In the genomic region with DNA sequence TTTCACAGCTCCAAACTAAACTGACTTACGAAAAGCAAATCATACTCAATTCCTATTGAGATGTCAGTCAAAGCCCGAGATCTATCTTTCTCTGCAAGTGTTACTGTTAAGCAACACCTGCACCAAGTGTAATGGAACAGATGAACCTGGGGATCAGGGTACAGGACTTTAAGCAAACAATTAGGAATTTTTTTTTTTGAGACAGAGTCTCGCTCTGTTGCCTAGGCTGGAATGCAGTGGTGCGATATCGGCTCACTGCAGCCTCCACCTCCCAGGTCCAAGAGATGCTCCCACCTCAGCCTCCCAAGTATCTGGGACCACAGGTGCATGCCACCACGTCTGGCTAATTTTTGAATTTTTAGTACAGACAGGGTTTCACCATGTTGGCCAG, we compare ENCODE assay signal across 2 cellular contexts.
A peak's percentile ranks its signal among the peaks of the same experiment; 100 is the strongest.
TF ChIP-seq lines count a peak whose summit lies in the region.

No MANE protein-coding gene starts in this region.

TF ChIP-seq in A549, 52 proteins besides CTCF, POLR2A, EP300 and RAD21:
- TF ChIP-seq, protein P1, sequence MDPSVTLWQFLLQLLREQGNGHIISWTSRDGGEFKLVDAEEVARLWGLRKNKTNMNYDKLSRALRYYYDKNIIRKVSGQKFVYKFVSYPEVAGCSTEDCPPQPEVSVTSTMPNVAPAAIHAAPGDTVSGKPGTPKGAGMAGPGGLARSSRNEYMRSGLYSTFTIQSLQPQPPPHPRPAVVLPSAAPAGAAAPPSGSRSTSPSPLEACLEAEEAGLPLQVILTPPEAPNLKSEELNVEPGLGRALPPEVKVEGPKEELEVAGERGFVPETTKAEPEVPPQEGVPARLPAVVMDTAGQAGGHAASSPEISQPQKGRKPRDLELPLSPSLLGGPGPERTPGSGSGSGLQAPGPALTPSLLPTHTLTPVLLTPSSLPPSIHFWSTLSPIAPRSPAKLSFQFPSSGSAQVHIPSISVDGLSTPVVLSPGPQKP (IDR thresholded peaks at IDR 0.05; ENCODE audit: low read depth, low read length): no peak
- TF ChIP-seq NR3C1 (IDR thresholded peaks at IDR 0.05) (no peak), EHF (CRISPR knock-in tag; IDR thresholded peaks at IDR 0.05) (no peak), CBX2 (IDR thresholded peaks at IDR 0.05; ENCODE audit: borderline replicate concordance, low read depth) (no peak)

TF ChIP-seq in HepG2, 621 proteins besides CTCF, POLR2A, EP300 and RAD21 (continues in another document):
- TF ChIP-seq DPF2 (CRISPR knock-in tag; IDR thresholded peaks at IDR 0.05; ENCODE audit: borderline replicate concordance, low read depth) (peak; percentile 55; the same call in 1 of the 2 replicates), SOX13 (IDR thresholded peaks at IDR 0.05) (no peak), SOX13 (CRISPR knock-in tag; conservative IDR thresholded peaks at IDR 0.05 in 1 of 2, IDR thresholded peaks at IDR 0.05 in 1 of 2) (peak in 1 of 2 experiments; percentile 38; a peak in 1 of 4 replicates), HOXD1 (CRISPR knock-in tag; IDR thresholded peaks at IDR 0.05) (no peak), MIXL1 (CRISPR knock-in tag; IDR thresholded peaks at IDR 0.05) (peak; percentile 59; the same call in 1 of the 2 replicates), ZNF430 (CRISPR knock-in tag; IDR thresholded peaks at IDR 0.05) (no peak), SKI (IDR thresholded peaks at IDR 0.05; ENCODE audit: partially characterized antibody) (peak; percentile 27), HNF4A (CRISPR knock-in tag; IDR thresholded peaks at IDR 0.05) (peak; percentile 96), RFX5 (IDR thresholded peaks at IDR 0.05; ENCODE audit: low read depth, low read length) (peak; percentile 17; the same call in 1 of the 2 replicates), KAT2B (IDR thresholded peaks at IDR 0.05; ENCODE audit: borderline replicate concordance, low read depth, low read length) (no peak), SMC3 (IDR thresholded peaks at IDR 0.05; ENCODE audit: low read length) (peak; percentile 42; the same call in 1 of the 2 replicates), TGIF2 (CRISPR knock-in tag; IDR thresholded peaks at IDR 0.05) (no peak), KAT8 (CRISPR knock-in tag; IDR thresholded peaks at IDR 0.05) (0 out of 2 replicates have a peak, but pooled peaks have one; percentile 26), PHF20 (CRISPR knock-in tag; IDR thresholded peaks at IDR 0.05) (no peak), ASH2L (IDR thresholded peaks at IDR 0.05; ENCODE audit: insufficient read length, low read depth, low read length) (peak; percentile 18), TBX3 (IDR thresholded peaks at IDR 0.05; ENCODE audit: borderline replicate concordance) (peak; percentile 73; the same call in 1 of the 2 replicates), PHF21A (CRISPR knock-in tag; IDR thresholded peaks at IDR 0.05) (0 out of 2 replicates have a peak, but pooled peaks have one; percentile 28), TRIM24 (CRISPR knock-in tag; IDR thresholded peaks at IDR 0.05) (no peak), RBM22 (optimal IDR thresholded peaks at IDR 0.05; ENCODE audit: low read length) (no peak), ATAD3A (CRISPR knock-in tag; IDR thresholded peaks at IDR 0.05) (no peak), PITX1 (CRISPR knock-in tag; IDR thresholded peaks at IDR 0.05) (no peak), SALL1 (CRISPR knock-in tag; IDR thresholded peaks at IDR 0.05) (peak; percentile 49), ZZZ3 (CRISPR knock-in tag; IDR thresholded peaks at IDR 0.05; ENCODE audit: borderline replicate concordance) (no peak), HDAC1 (CRISPR knock-in tag; IDR thresholded peaks at IDR 0.05) (peak; percentile 66), ELF3 (CRISPR knock-in tag; IDR thresholded peaks at IDR 0.05) (0 out of 2 replicates have a peak, but pooled peaks have one; percentile 15), XBP1 (CRISPR knock-in tag; IDR thresholded peaks at IDR 0.05) (no peak), SRY (CRISPR knock-in tag; IDR thresholded peaks at IDR 0.05) (no peak), HNF4G (IDR thresholded peaks at IDR 0.05; ENCODE audit: borderline replicate concordance, low read depth, low read length) (peak; percentile 87), HNF4G (CRISPR knock-in tag; IDR thresholded peaks at IDR 0.05; ENCODE audit: borderline replicate concordance, low read depth) (no peak), EEA1 (CRISPR knock-in tag; IDR thresholded peaks at IDR 0.05; ENCODE audit: borderline replicate concordance) (no peak)
- TF ChIP-seq, protein P2, sequence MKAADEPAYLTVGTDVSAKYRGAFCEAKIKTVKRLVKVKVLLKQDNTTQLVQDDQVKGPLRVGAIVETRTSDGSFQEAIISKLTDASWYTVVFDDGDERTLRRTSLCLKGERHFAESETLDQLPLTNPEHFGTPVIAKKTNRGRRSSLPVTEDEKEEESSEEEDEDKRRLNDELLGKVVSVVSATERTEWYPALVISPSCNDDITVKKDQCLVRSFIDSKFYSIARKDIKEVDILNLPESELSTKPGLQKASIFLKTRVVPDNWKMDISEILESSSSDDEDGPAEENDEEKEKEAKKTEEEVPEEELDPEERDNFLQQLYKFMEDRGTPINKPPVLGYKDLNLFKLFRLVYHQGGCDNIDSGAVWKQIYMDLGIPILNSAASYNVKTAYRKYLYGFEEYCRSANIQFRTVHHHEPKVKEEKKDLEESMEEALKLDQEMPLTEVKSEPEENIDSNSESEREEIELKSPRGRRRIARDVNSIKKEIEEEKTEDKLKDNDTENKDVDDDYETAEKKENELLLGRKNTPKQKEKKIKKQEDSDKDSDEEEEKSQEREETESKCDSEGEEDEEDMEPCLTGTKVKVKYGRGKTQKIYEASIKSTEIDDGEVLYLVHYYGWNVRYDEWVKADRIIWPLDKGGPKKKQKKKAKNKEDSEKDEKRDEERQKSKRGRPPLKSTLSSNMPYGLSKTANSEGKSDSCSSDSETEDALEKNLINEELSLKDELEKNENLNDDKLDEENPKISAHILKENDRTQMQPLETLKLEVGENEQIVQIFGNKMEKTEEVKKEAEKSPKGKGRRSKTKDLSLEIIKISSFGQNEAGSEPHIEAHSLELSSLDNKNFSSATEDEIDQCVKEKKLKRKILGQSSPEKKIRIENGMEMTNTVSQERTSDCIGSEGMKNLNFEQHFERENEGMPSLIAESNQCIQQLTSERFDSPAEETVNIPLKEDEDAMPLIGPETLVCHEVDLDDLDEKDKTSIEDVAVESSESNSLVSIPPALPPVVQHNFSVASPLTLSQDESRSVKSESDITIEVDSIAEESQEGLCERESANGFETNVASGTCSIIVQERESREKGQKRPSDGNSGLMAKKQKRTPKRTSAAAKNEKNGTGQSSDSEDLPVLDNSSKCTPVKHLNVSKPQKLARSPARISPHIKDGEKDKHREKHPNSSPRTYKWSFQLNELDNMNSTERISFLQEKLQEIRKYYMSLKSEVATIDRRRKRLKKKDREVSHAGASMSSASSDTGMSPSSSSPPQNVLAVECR (CRISPR knock-in tag; IDR thresholded peaks at IDR 0.05; ENCODE audit: borderline replicate concordance): peak; percentile 40; the same call in 1 of the 2 replicates
- TF ChIP-seq, protein P3, sequence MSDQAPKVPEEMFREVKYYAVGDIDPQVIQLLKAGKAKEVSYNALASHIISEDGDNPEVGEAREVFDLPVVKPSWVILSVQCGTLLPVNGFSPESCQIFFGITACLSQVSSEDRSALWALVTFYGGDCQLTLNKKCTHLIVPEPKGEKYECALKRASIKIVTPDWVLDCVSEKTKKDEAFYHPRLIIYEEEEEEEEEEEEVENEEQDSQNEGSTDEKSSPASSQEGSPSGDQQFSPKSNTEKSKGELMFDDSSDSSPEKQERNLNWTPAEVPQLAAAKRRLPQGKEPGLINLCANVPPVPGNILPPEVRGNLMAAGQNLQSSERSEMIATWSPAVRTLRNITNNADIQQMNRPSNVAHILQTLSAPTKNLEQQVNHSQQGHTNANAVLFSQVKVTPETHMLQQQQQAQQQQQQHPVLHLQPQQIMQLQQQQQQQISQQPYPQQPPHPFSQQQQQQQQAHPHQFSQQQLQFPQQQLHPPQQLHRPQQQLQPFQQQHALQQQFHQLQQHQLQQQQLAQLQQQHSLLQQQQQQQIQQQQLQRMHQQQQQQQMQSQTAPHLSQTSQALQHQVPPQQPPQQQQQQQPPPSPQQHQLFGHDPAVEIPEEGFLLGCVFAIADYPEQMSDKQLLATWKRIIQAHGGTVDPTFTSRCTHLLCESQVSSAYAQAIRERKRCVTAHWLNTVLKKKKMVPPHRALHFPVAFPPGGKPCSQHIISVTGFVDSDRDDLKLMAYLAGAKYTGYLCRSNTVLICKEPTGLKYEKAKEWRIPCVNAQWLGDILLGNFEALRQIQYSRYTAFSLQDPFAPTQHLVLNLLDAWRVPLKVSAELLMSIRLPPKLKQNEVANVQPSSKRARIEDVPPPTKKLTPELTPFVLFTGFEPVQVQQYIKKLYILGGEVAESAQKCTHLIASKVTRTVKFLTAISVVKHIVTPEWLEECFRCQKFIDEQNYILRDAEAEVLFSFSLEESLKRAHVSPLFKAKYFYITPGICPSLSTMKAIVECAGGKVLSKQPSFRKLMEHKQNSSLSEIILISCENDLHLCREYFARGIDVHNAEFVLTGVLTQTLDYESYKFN (CRISPR knock-in tag; conservative IDR thresholded peaks at IDR 0.05): peak; percentile 75
- TF ChIP-seq, protein P4, sequence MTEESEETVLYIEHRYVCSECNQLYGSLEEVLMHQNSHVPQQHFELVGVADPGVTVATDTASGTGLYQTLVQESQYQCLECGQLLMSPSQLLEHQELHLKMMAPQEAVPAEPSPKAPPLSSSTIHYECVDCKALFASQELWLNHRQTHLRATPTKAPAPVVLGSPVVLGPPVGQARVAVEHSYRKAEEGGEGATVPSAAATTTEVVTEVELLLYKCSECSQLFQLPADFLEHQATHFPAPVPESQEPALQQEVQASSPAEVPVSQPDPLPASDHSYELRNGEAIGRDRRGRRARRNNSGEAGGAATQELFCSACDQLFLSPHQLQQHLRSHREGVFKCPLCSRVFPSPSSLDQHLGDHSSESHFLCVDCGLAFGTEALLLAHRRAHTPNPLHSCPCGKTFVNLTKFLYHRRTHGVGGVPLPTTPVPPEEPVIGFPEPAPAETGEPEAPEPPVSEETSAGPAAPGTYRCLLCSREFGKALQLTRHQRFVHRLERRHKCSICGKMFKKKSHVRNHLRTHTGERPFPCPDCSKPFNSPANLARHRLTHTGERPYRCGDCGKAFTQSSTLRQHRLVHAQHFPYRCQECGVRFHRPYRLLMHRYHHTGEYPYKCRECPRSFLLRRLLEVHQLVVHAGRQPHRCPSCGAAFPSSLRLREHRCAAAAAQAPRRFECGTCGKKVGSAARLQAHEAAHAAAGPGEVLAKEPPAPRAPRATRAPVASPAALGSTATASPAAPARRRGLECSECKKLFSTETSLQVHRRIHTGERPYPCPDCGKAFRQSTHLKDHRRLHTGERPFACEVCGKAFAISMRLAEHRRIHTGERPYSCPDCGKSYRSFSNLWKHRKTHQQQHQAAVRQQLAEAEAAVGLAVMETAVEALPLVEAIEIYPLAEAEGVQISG (CRISPR knock-in tag; IDR thresholded peaks at IDR 0.05): 0 out of 2 replicates have a peak, but pooled peaks have one; percentile 25
- TF ChIP-seq, protein P5, sequence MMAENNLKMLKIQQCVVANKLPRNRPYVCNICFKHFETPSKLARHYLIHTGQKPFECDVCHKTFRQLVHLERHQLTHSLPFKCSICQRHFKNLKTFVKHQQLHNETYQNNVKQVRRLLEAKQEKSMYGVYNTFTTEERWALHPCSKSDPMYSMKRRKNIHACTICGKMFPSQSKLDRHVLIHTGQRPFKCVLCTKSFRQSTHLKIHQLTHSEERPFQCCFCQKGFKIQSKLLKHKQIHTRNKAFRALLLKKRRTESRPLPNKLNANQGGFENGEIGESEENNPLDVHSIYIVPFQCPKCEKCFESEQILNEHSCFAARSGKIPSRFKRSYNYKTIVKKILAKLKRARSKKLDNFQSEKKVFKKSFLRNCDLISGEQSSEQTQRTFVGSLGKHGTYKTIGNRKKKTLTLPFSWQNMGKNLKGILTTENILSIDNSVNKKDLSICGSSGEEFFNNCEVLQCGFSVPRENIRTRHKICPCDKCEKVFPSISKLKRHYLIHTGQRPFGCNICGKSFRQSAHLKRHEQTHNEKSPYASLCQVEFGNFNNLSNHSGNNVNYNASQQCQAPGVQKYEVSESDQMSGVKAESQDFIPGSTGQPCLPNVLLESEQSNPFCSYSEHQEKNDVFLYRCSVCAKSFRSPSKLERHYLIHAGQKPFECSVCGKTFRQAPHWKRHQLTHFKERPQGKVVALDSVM (CRISPR knock-in tag; IDR thresholded peaks at IDR 0.05): peak; percentile 97
- TF ChIP-seq, protein P6, sequence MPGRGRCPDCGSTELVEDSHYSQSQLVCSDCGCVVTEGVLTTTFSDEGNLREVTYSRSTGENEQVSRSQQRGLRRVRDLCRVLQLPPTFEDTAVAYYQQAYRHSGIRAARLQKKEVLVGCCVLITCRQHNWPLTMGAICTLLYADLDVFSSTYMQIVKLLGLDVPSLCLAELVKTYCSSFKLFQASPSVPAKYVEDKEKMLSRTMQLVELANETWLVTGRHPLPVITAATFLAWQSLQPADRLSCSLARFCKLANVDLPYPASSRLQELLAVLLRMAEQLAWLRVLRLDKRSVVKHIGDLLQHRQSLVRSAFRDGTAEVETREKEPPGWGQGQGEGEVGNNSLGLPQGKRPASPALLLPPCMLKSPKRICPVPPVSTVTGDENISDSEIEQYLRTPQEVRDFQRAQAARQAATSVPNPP (CRISPR knock-in tag; IDR thresholded peaks at IDR 0.05): 0 out of 2 replicates have a peak, but pooled peaks have one; percentile 39
- TF ChIP-seq, protein P7, sequence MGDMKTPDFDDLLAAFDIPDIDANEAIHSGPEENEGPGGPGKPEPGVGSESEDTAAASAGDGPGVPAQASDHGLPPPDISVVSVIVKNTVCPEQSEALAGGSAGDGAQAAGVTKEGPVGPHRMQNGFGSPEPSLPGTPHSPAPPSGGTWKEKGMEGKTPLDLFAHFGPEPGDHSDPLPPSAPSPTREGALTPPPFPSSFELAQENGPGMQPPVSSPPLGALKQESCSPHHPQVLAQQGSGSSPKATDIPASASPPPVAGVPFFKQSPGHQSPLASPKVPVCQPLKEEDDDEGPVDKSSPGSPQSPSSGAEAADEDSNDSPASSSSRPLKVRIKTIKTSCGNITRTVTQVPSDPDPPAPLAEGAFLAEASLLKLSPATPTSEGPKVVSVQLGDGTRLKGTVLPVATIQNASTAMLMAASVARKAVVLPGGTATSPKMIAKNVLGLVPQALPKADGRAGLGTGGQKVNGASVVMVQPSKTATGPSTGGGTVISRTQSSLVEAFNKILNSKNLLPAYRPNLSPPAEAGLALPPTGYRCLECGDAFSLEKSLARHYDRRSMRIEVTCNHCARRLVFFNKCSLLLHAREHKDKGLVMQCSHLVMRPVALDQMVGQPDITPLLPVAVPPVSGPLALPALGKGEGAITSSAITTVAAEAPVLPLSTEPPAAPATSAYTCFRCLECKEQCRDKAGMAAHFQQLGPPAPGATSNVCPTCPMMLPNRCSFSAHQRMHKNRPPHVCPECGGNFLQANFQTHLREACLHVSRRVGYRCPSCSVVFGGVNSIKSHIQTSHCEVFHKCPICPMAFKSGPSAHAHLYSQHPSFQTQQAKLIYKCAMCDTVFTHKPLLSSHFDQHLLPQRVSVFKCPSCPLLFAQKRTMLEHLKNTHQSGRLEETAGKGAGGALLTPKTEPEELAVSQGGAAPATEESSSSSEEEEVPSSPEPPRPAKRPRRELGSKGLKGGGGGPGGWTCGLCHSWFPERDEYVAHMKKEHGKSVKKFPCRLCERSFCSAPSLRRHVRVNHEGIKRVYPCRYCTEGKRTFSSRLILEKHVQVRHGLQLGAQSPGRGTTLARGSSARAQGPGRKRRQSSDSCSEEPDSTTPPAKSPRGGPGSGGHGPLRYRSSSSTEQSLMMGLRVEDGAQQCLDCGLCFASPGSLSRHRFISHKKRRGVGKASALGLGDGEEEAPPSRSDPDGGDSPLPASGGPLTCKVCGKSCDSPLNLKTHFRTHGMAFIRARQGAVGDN (CRISPR knock-in tag; IDR thresholded peaks at IDR 0.05): peak; percentile 17; the same call in 1 of the 2 replicates
